8 cellular contexts compared by ENCODE assay signal in the genomic region with DNA sequence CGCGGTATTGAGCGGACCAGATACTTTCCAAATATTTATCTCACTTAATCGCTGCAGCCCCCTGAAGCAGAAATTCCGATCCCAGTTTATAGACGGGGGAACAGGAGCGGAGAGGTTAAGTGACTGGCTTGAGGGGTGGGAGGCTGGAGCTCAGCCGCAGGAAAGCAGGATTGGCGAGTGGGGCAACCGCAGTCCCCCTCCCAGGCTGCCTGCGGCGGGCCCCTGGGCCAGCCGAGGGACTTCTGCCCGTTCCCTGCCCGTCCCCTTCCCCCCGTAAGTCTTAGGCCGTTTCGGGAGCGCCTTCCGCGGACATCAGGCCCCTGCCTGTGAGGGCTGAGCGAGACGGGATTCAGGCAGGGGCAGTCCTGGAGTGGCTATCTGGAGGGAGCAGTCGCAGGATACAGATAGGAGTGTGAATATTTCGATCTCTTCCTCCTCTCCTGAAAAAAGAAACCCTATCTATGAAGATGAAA. TPM values are rescaled to one million over a fixed set of nuclear protein-coding genes. Genes with fewer than 3 reads are reported as not detected.
DNase-seq lines count a peak whose midpoint lies in the region; ATAC-seq and TF ChIP-seq lines count a peak whose summit lies in the region.

No MANE protein-coding gene starts in this region.

- no peak overlapping the region for H3K56ac ChIP-seq in H9 (ENCODE audit: insufficient read length, low read depth, low read length)

- H3K23ac ChIP-seq in H9 (ENCODE audit: insufficient read length, low read depth, low read length): no peak overlapping the region

- peaks cover 32% of the 10 kb centered on the region for H3K27me3 Mint-ChIP-seq in H9 (ENCODE audit: low read depth)
- H3K27me3 Mint-ChIP-seq in naive thymus-derived CD8-positive, alpha-beta T cell: peaks cover 24 to 40% (median 33%) of the 10 kb centered on the region in 5 donors

- no peaks in the 10 kb centered on the region for H4K20me1 ChIP-seq in H9 (ENCODE audit: control insufficient read depth, insufficient read depth, insufficient read length)

- H4K5ac ChIP-seq in H9 (ENCODE audit: insufficient read length, low read depth, low read length): no peak overlapping the region

- H2AFZ ChIP-seq in H9 (ENCODE audit: low read length): no peak overlapping the region

- no peak overlapping the region for H2BK120ac ChIP-seq in H9 (ENCODE audit: low read depth, low read length, poor library complexity, severe bottlenecking)

- peak overlapping the region in 1 of 3 experiments; percentile 64; a peak in 2 of 7 replicates for H3K27ac Mint-ChIP-seq in H9
- peak overlapping the region in 1 of 10 donors; percentile 50 for H3K27ac Mint-ChIP-seq in naive thymus-derived CD8-positive, alpha-beta T cell

- H2AK5ac ChIP-seq in H9 (ENCODE audit: insufficient read length, low read length): no peak overlapping the region

- no CpG with 5 or more reads among the region's 25 CpGs for WGBS in H9 (ENCODE audit: extremely low coverage, insufficient read length, low lambda C conversion rate)

- no peak for ATAC-seq in naive thymus-derived CD8-positive, alpha-beta T cell
- no peak for ATAC-seq in HG03469 (IDR thresholded peaks at IDR 0.05; ENCODE audit: unreplicated experiment)

- no peaks in the 10 kb centered on the region for H3K9me3 ChIP-seq in H9 (ENCODE audit: control insufficient read depth, low read depth, low read length)

- no peak for TF ChIP-seq CTCF in H9 (conservative IDR thresholded peaks at IDR 0.05)
- TF ChIP-seq CTCF in epithelial cell of proximal tubule (conservative IDR thresholded peaks at IDR 0.05; ENCODE audit: low read depth, low read length): no peak

- H3K4me1 Mint-ChIP-seq in H9: peaks cover 26 to 28% of the 10 kb centered on the region in 2 experiments
- H3K4me1 Mint-ChIP-seq in naive thymus-derived CD8-positive, alpha-beta T cell: peaks cover 15 to 24% (median 17%) of the 10 kb centered on the region in 4 donors

- no peaks in the 10 kb centered on the region for H3K79me1 ChIP-seq in H9 (ENCODE audit: insufficient read depth, low read depth, low read length, poor library complexity, severe bottlenecking)

- H4K91ac ChIP-seq in H9 (ENCODE audit: insufficient read length, low read depth, low read length): no peak overlapping the region

- H3K14ac ChIP-seq in H9 (ENCODE audit: insufficient read depth, low read length): peak overlapping the region; percentile 85

- no peaks in the 10 kb centered on the region for H3K36me3 Mint-ChIP-seq in H9 (ENCODE audit: insufficient read depth in 1 of 3, low read depth in 3 of 3)
- H3K36me3 Mint-ChIP-seq in naive thymus-derived CD8-positive, alpha-beta T cell: no peaks in the 10 kb centered on the region

- no peak overlapping the region for H2BK15ac ChIP-seq in H9 (ENCODE audit: low read depth, low read length)

- no peak overlapping the region for H3K4ac ChIP-seq in H9 (ENCODE audit: low read depth, low read length)

- H3K18ac ChIP-seq in H9 (ENCODE audit: insufficient read length, low read depth, low read length): peak overlapping the region; percentile 44

- H3K9me3 Mint-ChIP-seq in H9: no peaks in the 10 kb centered on the region
- H3K9me3 Mint-ChIP-seq in naive thymus-derived CD8-positive, alpha-beta T cell: no peaks in the 10 kb centered on the region

- peak overlapping the region; percentile 75 for H3K4me2 ChIP-seq in H9 (ENCODE audit: insufficient read depth, insufficient read length, low read length)

- peaks cover 17% of the 10 kb centered on the region for H3K23me2 ChIP-seq in H9 (ENCODE audit: insufficient read length, low read depth, low read length, poor library complexity, severe bottlenecking)

- H3K79me2 ChIP-seq in H9 (ENCODE audit: insufficient read depth, low read length): no peaks in the 10 kb centered on the region

- POLR2A ChIA-PET in naive thymus-derived CD8-positive, alpha-beta T cell (lab: Charles Lee): interaction anchor here (0.6 to 1.0 kb wide), 2 partner anchors 10 to 661 kb away, joined by 3 read pairs; no protein-coding TSS in a partner anchor

- peak overlapping the region; percentile 81 for H3K4me3 ChIP-seq in epithelial cell of proximal tubule (ENCODE audit: low read depth, low read length)

- no peak overlapping the region for H3T11ph ChIP-seq in H9 (ENCODE audit: low read length)

- peak overlapping the region; percentile 70 for H3K9ac ChIP-seq in H9 (ENCODE audit: extremely low read depth, insufficient read length, low read length)

- no peak overlapping the region for H2BK12ac ChIP-seq in H9 (ENCODE audit: insufficient read length, low read depth, low read length)

- no peak overlapping the region for H2BK5ac ChIP-seq in H9 (ENCODE audit: insufficient read length, low read length)

- H2BK20ac ChIP-seq in H9 (ENCODE audit: low read depth, low read length, poor library complexity, severe bottlenecking): no peak overlapping the region

- no peak overlapping the region for H4K8ac ChIP-seq in H9 (replicated peaks; ENCODE audit: insufficient read length, low read depth, low read length)

- H3K27me3 ChIP-seq in H9 (ENCODE audit: insufficient read depth, low read length): no peaks in the 10 kb centered on the region; the same call in 1 of the 2 replicates

- no peak overlapping the region for H3K27ac ChIP-seq in H9 (ENCODE audit: insufficient read length, low read depth, low read length)

- DNase-seq in AG08395 (ENCODE audit: low spot score) (peak; percentile 23), H9 (peak; percentile 39), SW480 (ENCODE audit: low spot score) (peak; percentile 26), epithelial cell of proximal tubule (ENCODE audit: low read depth) (no peak), NCI-H1930 (lab: John Stamatoyannopoulos, UW) (no peak), midbrain (lab: John Stamatoyannopoulos, UW) (no peak)
- peak in 1 of 10 donors; percentile 8 for DNase-seq in naive thymus-derived CD8-positive, alpha-beta T cell

- H3K4me1 ChIP-seq in H9 (ENCODE audit: insufficient read depth, low read length): 0 out of 2 replicates have a peak, but pooled peaks cover 4% of the 10 kb centered on the region

- peak overlapping the region; percentile 86 to 95 for H3K4me3 Mint-ChIP-seq in H9
- peak overlapping the region; percentile 68 to 96 (median 90) for H3K4me3 Mint-ChIP-seq in naive thymus-derived CD8-positive, alpha-beta T cell

RNA-seq across cellular contexts. Expression of a gene that starts 0.7 kb away (rescaled TPM):
- total RNA-seq in H9 (2021) (8.1 and 9.9 TPM in 2 replicates), epithelial cell of proximal tubule (6.3 and 6.9 TPM in 2 replicates)
- total RNA-seq in naive thymus-derived CD8-positive, alpha-beta T cell: under 1 TPM in 1 of 2 experiments, not detected in 1; 0.11 TPM
- polyA plus RNA-seq in naive thymus-derived CD8-positive, alpha-beta T cell: not detected

Comparison
In these comparisons a context has a peak if more than half of its experiments do, and no peak if none do; other contexts are left out.
1. DNase-seq: peak in AG08395 (single experiment), H9 (single experiment) and SW480 (single experiment); none in epithelial cell of proximal tubule (single experiment), NCI-H1930 (0 of 2) and midbrain (single experiment).